In genomic region chr7:148262721-148263229, GRCh38 we compare ENCODE assay signal across 8 cellular contexts.
A peak's percentile ranks its signal among the peaks of the same experiment; 100 is the strongest.
DNase-seq lines count a peak whose midpoint lies in the region; ATAC-seq, FAIRE-seq and TF ChIP-seq lines count a peak whose summit lies in the region.

No MANE protein-coding gene starts in this region.

- no peak overlapping the region for H3K4me3 ChIP-seq in H1 (ENCODE audit: extremely low read depth in 1 of 4, insufficient read depth in 2 of 4, low read depth in 3 of 4, low read length in 4 of 4)

- WGBS in H1 (ENCODE audit: extremely low coverage in 1 of 2, insufficient coverage in 1 of 2, insufficient read length in 1 of 2, insufficient replicate concordance in 2 of 2, low coverage in 1 of 2, low lambda C conversion rate in 2 of 2, missing lambda C conversion rate in 1 of 2), 2 experiments, result 24% methylated on average over 18 of the region's 18 CpGs; no CpG with 5 or more reads in 1 of the 2 experiments

- H4K5ac ChIP-seq in H1 (ENCODE audit: insufficient read length, low read depth, low read length), result no peak overlapping the region

- H4K8ac ChIP-seq in H1 (ENCODE audit: extremely low read depth, insufficient read depth, low read length), result peak overlapping the region; percentile 41; the same call in 1 of the 2 replicates

- H3K4me2 ChIP-seq in H1 (ENCODE audit: insufficient read depth in 1 of 2, low read depth in 2 of 2, low read length in 2 of 2), result no peak overlapping the region; a peak in 1 of 4 replicates

- no peak overlapping the region for H2BK15ac ChIP-seq in H1 (ENCODE audit: low read length)

- no peak overlapping the region for H3K23ac ChIP-seq in H1 (ENCODE audit: insufficient read length)

- H3K23me2 ChIP-seq in H1 (ENCODE audit: low read depth, low read length), result no peaks in the 10 kb centered on the region

- FAIRE-seq in H1 (lab: Jason Lieb, UNC), result peak; percentile 88

- no peak overlapping the region for H2BK20ac ChIP-seq in H1 (ENCODE audit: low read length)

- peak; percentile 85 to 97 (median 97) for TF ChIP-seq CTCF in H1 (IDR thresholded peaks at IDR 0.05; ENCODE audit: control extremely low read depth in 1 of 3, insufficient read depth in 1 of 3, low read depth in 1 of 3, low read length in 3 of 3)

- no peaks in the 10 kb centered on the region for H3K79me1 ChIP-seq in H1 (ENCODE audit: low read depth, low read length)

- no peaks in the 10 kb centered on the region for H3K36me3 ChIP-seq in H1 (ENCODE audit: control insufficient read depth in 2 of 4, insufficient read depth in 4 of 4, low read length in 3 of 4)

- H3K9ac ChIP-seq in H1 (replicated peaks in 1 of 4; ENCODE audit: extremely low read depth in 1 of 4, low read depth in 3 of 4, low read length in 3 of 4), result no peak overlapping the region

- H3K14ac ChIP-seq in H1 (ENCODE audit: insufficient read length), result no peak overlapping the region

- H2BK5ac ChIP-seq in H1 (ENCODE audit: low read depth, low read length), result no peak overlapping the region

- POLR2A ChIA-PET in H1 (lab: Charles Lee; ENCODE audit: partially characterized antibody), result interaction anchor here (0.6 kb wide), 1 partner anchor 109 kb away, joined by 3 read pairs; no protein-coding TSS in a partner anchor

- 0 out of 2 replicates have a peak overlapping the region, but pooled peaks have one; percentile 7 for H2BK12ac ChIP-seq in H1 (ENCODE audit: low read depth, low read length)

- no peak overlapping the region; the same call in 1 of the 2 replicates for H3K18ac ChIP-seq in H1 (ENCODE audit: extremely low read depth, low read length)

- TF ChIP-seq RAD21 in H1 (IDR thresholded peaks at IDR 0.05 in 1 of 2, conservative IDR thresholded peaks at IDR 0.05 in 1 of 2; ENCODE audit: low read depth in 2 of 2, low read length in 2 of 2), result peak; percentile 93

- H2AK5ac ChIP-seq in H1 (ENCODE audit: low read depth, low read length), result no peak overlapping the region

- H4K91ac ChIP-seq in H1 (replicated peaks; ENCODE audit: insufficient read length, low read length), result peak overlapping the region; percentile 49

- TF ChIP-seq POLR2A in H1 (IDR thresholded peaks at IDR 0.05; ENCODE audit: control extremely low read depth in 1 of 2, low read depth in 2 of 2, low read length in 2 of 2), result no peak

- no peaks in the 10 kb centered on the region for H3K79me2 ChIP-seq in H1 (ENCODE audit: control insufficient read depth in 1 of 2, insufficient read depth in 2 of 2, low read length in 2 of 2)

- no peak overlapping the region for H3K27ac ChIP-seq in H1 (ENCODE audit: low read depth, low read length)

- no peak overlapping the region for H3K4ac ChIP-seq in H1 (replicated peaks; ENCODE audit: insufficient read length, low read depth, low read length)

- CTCF ChIA-PET in H1 (lab: Charles Lee; ENCODE audit: partially characterized antibody), result interaction anchor here (0.6 to 5.5 kb wide), 23 partner anchors 8 to 1475 kb away, joined by 3 to 28 read pairs (median 3); no protein-coding TSS in a partner anchor

- no peak for TF ChIP-seq EP300 in H1 (IDR thresholded peaks at IDR 0.05; ENCODE audit: borderline replicate concordance in 1 of 2, low read depth in 2 of 2, low read length in 2 of 2)

- DNase-seq in AG08395 (ENCODE audit: low spot score) (peak; percentile 48), NCI-H526 (lab: John Stamatoyannopoulos, UW) (peak; percentile 64 to 82), H1 (ENCODE audit: low read depth in 1 of 2, low spot score in 2 of 2) (peak; percentile 64 to 98), midbrain (lab: John Stamatoyannopoulos, UW) (peak; percentile 66)
- DNase-seq in activated CD8-positive, alpha-beta memory T cell treated with anti-CD3 and anti-CD28 coated beads for 24 hours, result peak; percentile 86
- peak; percentile 17 to 46 for DNase-seq in stimulated activated CD8-positive, alpha-beta memory T cell treated with anti-CD3 and anti-CD28 coated beads, Interleukin-4, amount 100 ng/mL, for 1 hour (ENCODE audit: low read depth in 2 of 2, low spot score in 1 of 2)

- ATAC-seq in GM18858 (IDR thresholded peaks at IDR 0.05; ENCODE audit: unreplicated experiment) (peak; percentile 65), HG03135 (IDR thresholded peaks at IDR 0.05; ENCODE audit: unreplicated experiment) (peak; percentile 52)

- H3K4me1 ChIP-seq in H1 (replicated peaks in 1 of 4; ENCODE audit: control insufficient read depth in 3 of 4, insufficient read depth in 4 of 4, low read length in 3 of 4), result peaks cover 0 to 3% (median 0%) of the 10 kb centered on the region in 4 experiments; a peak in 1 of 7 replicates

- no peak overlapping the region for H3K56ac ChIP-seq in H1 (replicated peaks; ENCODE audit: insufficient read length, low read depth, low read length)

- peak overlapping the region; percentile 100 for H2AFZ ChIP-seq in H1 (ENCODE audit: low read length)

- no peak overlapping the region for H2BK120ac ChIP-seq in H1 (replicated peaks; ENCODE audit: low read depth, low read length)

- no peaks in the 10 kb centered on the region for H4K20me1 ChIP-seq in H1 (replicated peaks in 1 of 2; ENCODE audit: control insufficient read depth in 1 of 2, insufficient read depth in 2 of 2, low read length in 2 of 2)

- no peaks in the 10 kb centered on the region for H3K9me3 ChIP-seq in H1 (ENCODE audit: insufficient read depth in 2 of 2, low read depth in 1 of 2, low read length in 1 of 2)

- H3K27me3 ChIP-seq in H1 (replicated peaks in 1 of 4; ENCODE audit: control insufficient read depth in 3 of 4, extremely low read depth in 1 of 4, insufficient read depth in 3 of 4, low read length in 3 of 4), result no peaks in the 10 kb centered on the region

TF ChIP-seq in H1, 55 proteins besides CTCF, POLR2A, EP300 and RAD21 (continues in another document):
- no peak for TF ChIP-seq KDM4A (IDR thresholded peaks at IDR 0.05; ENCODE audit: low read depth, low read length, severe bottlenecking)
- no peak for TF ChIP-seq HDAC2 (IDR thresholded peaks at IDR 0.05; ENCODE audit: borderline replicate concordance in 1 of 2, low read depth in 2 of 2, low read length in 2 of 2)
- no peak for TF ChIP-seq JUND (IDR thresholded peaks at IDR 0.05; ENCODE audit: low read length)
- TF ChIP-seq E2F6 (IDR thresholded peaks at IDR 0.05), result peak; percentile 54; the same call in 1 of the 2 replicates
- no peak for TF ChIP-seq JUN (IDR thresholded peaks at IDR 0.05; ENCODE audit: low read depth, low read length)
- no peak for TF ChIP-seq ZNF274 (IDR thresholded peaks at IDR 0.05; ENCODE audit: borderline replicate concordance, extremely low read depth, low read length)
- peak; percentile 56; the same call in 1 of the 2 replicates for TF ChIP-seq CREB1 (IDR thresholded peaks at IDR 0.05)

Comparison
In these comparisons a context has a peak if more than half of its experiments do, and no peak if none do; other contexts are left out.
1. DNase-seq: peak in every context shown above with its lines; median percentile 86 in activated CD8-positive, alpha-beta memory T cell treated with anti-CD3 and anti-CD28 coated beads for 24 hours; 81 in H1; 73 in NCI-H526; 66 in midbrain; 48 in AG08395; 32 in stimulated activated CD8-positive, alpha-beta memory T cell treated with anti-CD3 and anti-CD28 coated beads, Interleukin-4, amount 100 ng/mL, for 1 hour.